24 cellular contexts compared by ENCODE assay signal in genomic region chr15:38308797-38309196, GRCh38. TPM values are rescaled to one million over a fixed set of nuclear protein-coding genes. Genes with fewer than 3 reads are reported as not detected.
A peak's percentile ranks its signal among the peaks of the same experiment; 100 is the strongest.
DNase-seq lines count a peak whose midpoint lies in the region; ATAC-seq and TF ChIP-seq lines count a peak whose summit lies in the region.
"Had no signal": no experiment of that assay in that cellular context is flagged by ENCODE, and none has a peak within 500 bp of the region (broad histone marks: within the 10 kb centered on the region; RNA-seq: fewer than 3 reads in every experiment).

No MANE protein-coding gene starts in this region.

- H3K36me3 Mint-ChIP-seq in endodermal cell (ENCODE audit: low read depth): peaks cover 45% of the 10 kb centered on the region
- H3K36me3 Mint-ChIP-seq: CD8-positive, alpha-beta T cell had no signal

- no peak for TF ChIP-seq EP300 in gastroesophageal sphincter (IDR thresholded peaks at IDR 0.05)

- peaks cover 74% of the 10 kb centered on the region for H3K36me3 ChIP-seq in endodermal cell (ENCODE audit: control insufficient read depth, insufficient read depth, low read length)
- H3K36me3 ChIP-seq in gastroesophageal sphincter: no peaks in the 10 kb centered on the region
- H3K36me3 ChIP-seq: lower lobe of right lung, upper lobe of right lung had no signal

- H3K4me3 Mint-ChIP-seq in endodermal cell: no peak overlapping the region
- H3K4me3 Mint-ChIP-seq: activated naive CD4-positive, alpha-beta T cell treated with anti-CD3 and anti-CD28 coated beads for 36 hours; CD8-positive, alpha-beta T cell; T-helper 1 cell treated with Interleukin-12 subunit alpha and Interleukin-12 subunit beta and Interleukin-4 antibody, amounts not matched to agents 30 μg/mL and 1 μg/mL, for 36 hours had no signal

- TF ChIP-seq POLR2A in gastroesophageal sphincter (IDR thresholded peaks at IDR 0.05): no peak

- no peaks in the 10 kb centered on the region for H3K27me3 Mint-ChIP-seq in endodermal cell (ENCODE audit: insufficient read depth)

- peaks cover 4% of the 10 kb centered on the region for H3K4me1 Mint-ChIP-seq in endodermal cell

- H3K27ac ChIP-seq in endodermal cell (ENCODE audit: low read depth, low read length) (no peak overlapping the region), gastroesophageal sphincter (no peak overlapping the region)
- H3K27ac ChIP-seq: ascending aorta, hepatocyte, lower lobe of right lung, upper lobe of right lung had no signal

- H3K9me3 ChIP-seq in endodermal cell (ENCODE audit: control insufficient read depth, low read length) (no peaks in the 10 kb centered on the region), gastroesophageal sphincter (no peaks in the 10 kb centered on the region)
- H3K9me3 ChIP-seq: ascending aorta, lower lobe of right lung, upper lobe of right lung had no signal

- WGBS in endodermal cell (ENCODE audit: insufficient coverage in 1 of 2, insufficient read length in 1 of 2), 2 experiments: 86 to 94% methylated on average over 1 to 3 of the region's 3 CpGs
- 94 to 100% methylated on average over 2 to 3 of the region's 3 CpGs for WGBS in gastroesophageal sphincter (ENCODE audit: low coverage in 1 of 2), 2 donors

- H3K27me3 ChIP-seq in endodermal cell (ENCODE audit: control insufficient read depth, insufficient read depth, low read length, poor library complexity, severe bottlenecking): no peaks in the 10 kb centered on the region
- H3K27me3 ChIP-seq in gastroesophageal sphincter: no peaks in the 10 kb centered on the region
- H3K27me3 ChIP-seq: ascending aorta, hepatocyte, upper lobe of right lung had no signal

- no peak overlapping the region for H3K9ac ChIP-seq in endodermal cell (ENCODE audit: extremely low read depth, low read length, poor library complexity, severe bottlenecking)

- H3K4me1 ChIP-seq in endodermal cell (ENCODE audit: control insufficient read depth, insufficient read depth, low read length) (no peaks in the 10 kb centered on the region), gastroesophageal sphincter (peaks cover 0 to 4% (median 0%) of the 10 kb centered on the region in 3 donors)
- H3K4me1 ChIP-seq: ascending aorta, upper lobe of right lung had no signal

- peak overlapping the region; percentile 28 for H3K27ac Mint-ChIP-seq in endodermal cell
- H3K27ac Mint-ChIP-seq: activated naive CD4-positive, alpha-beta T cell treated with anti-CD3 and anti-CD28 coated beads for 36 hours; CD8-positive, alpha-beta T cell; T-helper 1 cell treated with Interleukin-12 subunit alpha and Interleukin-12 subunit beta and Interleukin-4 antibody, amounts not matched to agents 30 μg/mL and 1 μg/mL, for 36 hours had no signal

- H3K4me3 ChIP-seq in endodermal cell (ENCODE audit: low read length) (no peak overlapping the region), gastroesophageal sphincter (no peak overlapping the region)
- H3K4me3 ChIP-seq: ascending aorta, hepatocyte, lower lobe of right lung, upper lobe of right lung had no signal

- no peaks in the 10 kb centered on the region for H3K9me3 Mint-ChIP-seq in endodermal cell
- H3K9me3 Mint-ChIP-seq: activated naive CD4-positive, alpha-beta T cell treated with anti-CD3 and anti-CD28 coated beads for 36 hours; CD8-positive, alpha-beta T cell; T-helper 1 cell treated with Interleukin-12 subunit alpha and Interleukin-12 subunit beta and Interleukin-4 antibody, amounts not matched to agents 30 μg/mL and 1 μg/mL, for 36 hours had no signal

- TF ChIP-seq CTCF in endodermal cell (conservative IDR thresholded peaks at IDR 0.05): no peak
- TF ChIP-seq CTCF in gastroesophageal sphincter (IDR thresholded peaks at IDR 0.05): no peak

- DNase-seq in activated naive CD4-positive, alpha-beta T cell treated with Interleukin-2 at 50 U/mL for 16 hours: peak; percentile 14
- DNase-seq in activated naive CD4-positive, alpha-beta T cell (lab: John Stamatoyannopoulos, UW): no peak
- DNase-seq in endodermal cell (no peak), SIG-M5 treated with dmso at 0.1 percent for 504 hours (lab: John Stamatoyannopoulos, UW; ENCODE audit: unreplicated experiment) (no peak), NCI-H2171 treated with DMSO at 0.1 percent for 48 hours (lab: John Stamatoyannopoulos, UW) (no peak)
- DNase-seq: activated naive CD4-positive, alpha-beta T cell treated with anti-CD3 and anti-CD28 coated beads for 36 hours; CD8-positive, alpha-beta T cell; cerebellar nuclear complex; DMS79; lower lobe of right lung; NCI-H1930; NCI-H510A treated with DMSO at 0.1 percent for 48 hours; nucleus accumbens; right cardiac atrium; SHP77 treated with DMSO at 0.1 percent for 48 hours; upper lobe of right lung had no signal

- ATAC-seq in GM18907 (IDR thresholded peaks at IDR 0.05; ENCODE audit: unreplicated experiment): peak; percentile 68
- peak; percentile 56 for ATAC-seq in HG03565 (IDR thresholded peaks at IDR 0.05; ENCODE audit: unreplicated experiment)
- ATAC-seq in gastroesophageal sphincter: no peak
- ATAC-seq: CD8-positive, alpha-beta T cell; HCT116; HepG2; lower lobe of right lung; right cardiac atrium; upper lobe of right lung had no signal

RNA-seq across cellular contexts. Expression of gene SPRED1, which starts 56.2 kb away (rescaled TPM):
- 10 to 100 TPM; 50.8 to 61.7 TPM for total RNA-seq in endodermal cell
- polyA plus RNA-seq in endodermal cell (2013, experiment 1 of 2): 40.7 TPM
- polyA plus RNA-seq in endodermal cell (2013, experiment 2 of 2): 43.1 TPM
- total RNA-seq in gastroesophageal sphincter: 10 to 100 TPM; 11.8 to 30.0 (median 19.7) TPM
